Comparison of ENCODE assay signal across 9 cellular contexts in the genomic region with DNA sequence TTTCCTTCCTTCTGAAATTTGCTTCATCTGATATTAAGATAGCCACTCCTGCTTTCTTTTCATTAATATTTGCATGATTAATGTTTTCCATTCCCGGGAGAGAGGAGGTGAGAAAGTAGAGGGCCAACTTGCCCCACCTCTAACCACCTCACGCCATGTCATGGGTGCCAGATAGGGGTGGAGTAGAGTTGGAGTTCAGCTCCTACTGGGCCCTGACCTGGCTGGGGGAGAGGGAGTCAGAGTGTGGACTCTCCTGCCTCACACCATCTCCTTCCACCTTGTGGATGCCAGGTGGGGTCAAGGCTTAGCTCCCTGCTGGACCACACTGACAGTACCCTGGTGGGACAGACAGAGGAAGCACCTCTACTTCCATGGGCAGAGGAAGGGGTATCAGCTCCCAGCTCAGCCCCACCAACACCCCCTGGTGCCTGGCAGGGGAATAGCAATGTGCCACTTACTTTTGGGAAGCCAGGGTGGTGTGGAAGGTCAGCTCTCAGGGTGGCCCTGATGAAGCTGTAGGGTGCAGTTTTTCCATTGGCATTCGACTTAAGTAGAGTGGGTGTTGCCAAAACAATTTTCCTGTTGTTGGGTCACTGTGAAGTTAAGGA. TPM values are rescaled to one million over a fixed set of nuclear protein-coding genes. Genes with fewer than 3 reads are reported as not detected.
A peak's percentile ranks its signal among the peaks of the same experiment; 100 is the strongest.
DNase-seq lines count a peak whose midpoint lies in the region; ATAC-seq and TF ChIP-seq lines count a peak whose summit lies in the region.
"Had no signal": no experiment of that assay in that cellular context is flagged by ENCODE, and none has a peak within 500 bp of the region (broad histone marks: within the 10 kb centered on the region; RNA-seq: fewer than 3 reads in every experiment).

No MANE protein-coding gene starts in this region.

- peaks cover 5% of the 10 kb centered on the region for H3K36me3 ChIP-seq in CD8-positive, alpha-beta memory T cell (ENCODE audit: insufficient read depth, low read length)
- H3K36me3 ChIP-seq in lower lobe of right lung: peaks cover 41% of the 10 kb centered on the region

- peaks cover 26 to 46% (median 39%) of the 10 kb centered on the region in 3 donors for H3K4me1 Mint-ChIP-seq in CD8-positive, alpha-beta memory T cell
- H3K4me1 Mint-ChIP-seq in activated T-cell treated with anti-CD3 and anti-CD28 coated beads, Interleukin-2, amount 50 U/mL, for 4 hours (ENCODE audit: low read depth): peaks cover 10% of the 10 kb centered on the region

- ATAC-seq in activated T-cell treated with anti-CD3 and anti-CD28 coated beads, Interleukin-2, amount 50 U/mL, for 4 hours: peak in 1 of 2 donors; percentile 55
- ATAC-seq in lower lobe of right lung: peak in 1 of 2 donors; percentile 64
- ATAC-seq in HG03175 (IDR thresholded peaks at IDR 0.05; ENCODE audit: unreplicated experiment): no peak

- no peak overlapping the region for H3K27ac ChIP-seq in CD8-positive, alpha-beta memory T cell (ENCODE audit: low read depth, low read length)
- H3K27ac ChIP-seq in lower lobe of right lung: no peak overlapping the region
- H3K27ac ChIP-seq: epithelial cell of prostate had no signal

- POLR2A ChIA-PET in CD8-positive, alpha-beta memory T cell (lab: Charles Lee): interaction anchor here (0.5 to 1.8 kb wide), 2 partner anchors 26 to 46 kb away, joined by 3 to 6 read pairs; no protein-coding TSS in a partner anchor

- intact Hi-C loops in lower lobe of right lung (cut with DNase I): no loop called here

- peaks cover 9 to 46% (median 10%) of the 10 kb centered on the region in 3 donors for H3K36me3 Mint-ChIP-seq in CD8-positive, alpha-beta memory T cell
- H3K36me3 Mint-ChIP-seq in activated T-cell treated with anti-CD3 and anti-CD28 coated beads, Interleukin-2, amount 50 U/mL, for 4 hours (ENCODE audit: insufficient read depth): peaks cover 6% of the 10 kb centered on the region

- in situ Hi-C loops in KBM-7 (cut with MboI; ENCODE audit: low pct_unique_long_range_greater_than_20kb, low sequenced_read_pairs): no loop called here

- peaks cover 0 to 4% (median 0%) of the 10 kb centered on the region in 5 donors for H3K9me3 Mint-ChIP-seq in CD8-positive, alpha-beta memory T cell
- H3K9me3 Mint-ChIP-seq in activated T-cell treated with anti-CD3 and anti-CD28 coated beads, Interleukin-2, amount 50 U/mL, for 4 hours: peaks cover 5% of the 10 kb centered on the region

- H3K27ac Mint-ChIP-seq in CD8-positive, alpha-beta memory T cell: peak overlapping the region in 6 of 8 donors; percentile 0 to 67 (median 36)

- H3K27me3 Mint-ChIP-seq in CD8-positive, alpha-beta memory T cell: no peaks in the 10 kb centered on the region
- H3K27me3 Mint-ChIP-seq in activated T-cell treated with anti-CD3 and anti-CD28 coated beads, Interleukin-2, amount 50 U/mL, for 4 hours (ENCODE audit: low read depth): no peaks in the 10 kb centered on the region

- H3K27me3 ChIP-seq in CD8-positive, alpha-beta memory T cell (ENCODE audit: insufficient read depth, low read length, poor library complexity, severe bottlenecking): no peaks in the 10 kb centered on the region
- no peaks in the 10 kb centered on the region for H3K27me3 ChIP-seq in lower lobe of right lung (ENCODE audit: low read depth)

- no peak overlapping the region for H3K4me3 Mint-ChIP-seq in CD8-positive, alpha-beta memory T cell
- no peak overlapping the region for H3K4me3 Mint-ChIP-seq in activated T-cell treated with anti-CD3 and anti-CD28 coated beads, Interleukin-2, amount 50 U/mL, for 4 hours

- CTCF ChIA-PET in CD8-positive, alpha-beta memory T cell (lab: Charles Lee): interaction anchor here (0.6 to 4.3 kb wide), 15 partner anchors 10 to 852 kb away, joined by 3 to 14 read pairs (median 4); no protein-coding TSS in a partner anchor

- H3K4me1 ChIP-seq in CD8-positive, alpha-beta memory T cell (ENCODE audit: insufficient read depth, low read length): no peaks in the 10 kb centered on the region
- H3K4me1 ChIP-seq in lower lobe of right lung: peaks cover 8% of the 10 kb centered on the region

- H3K9me3 ChIP-seq in CD8-positive, alpha-beta memory T cell (ENCODE audit: low read length): no peaks in the 10 kb centered on the region
- peaks cover 5% of the 10 kb centered on the region for H3K9me3 ChIP-seq in lower lobe of right lung

- peak; percentile 55 for TF ChIP-seq CTCF in lower lobe of right lung (IDR thresholded peaks at IDR 0.05)

- H3K4me3 ChIP-seq in CD8-positive, alpha-beta memory T cell (ENCODE audit: low read length): no peak overlapping the region
- no peak overlapping the region for H3K4me3 ChIP-seq in lower lobe of right lung

- DNase-seq in CD8-positive, alpha-beta memory T cell: peak in 4 of 5 donors; percentile 37 to 68 (median 42)
- DNase-seq in KBM-7 (peak; percentile 41), lower lobe of right lung (no peak), NCI-H1092 treated with DMSO at 0.1 percent for 48 hours (lab: John Stamatoyannopoulos, UW) (no peak), NCI-H1694 (lab: John Stamatoyannopoulos, UW) (no peak), NCI-H2081 treated with DMSO at 0.1 percent for 48 hours (lab: John Stamatoyannopoulos, UW) (no peak)
- DNase-seq in activated T-cell treated with anti-CD3 and anti-CD28 coated beads, Interleukin-2, amount 50 U/mL, for 4 hours: peak; percentile 23

RNA-seq across cellular contexts. Expression of gene CHST12, which starts 28.0 kb away (rescaled TPM):
- 1 to 10 TPM; 7.7 to 8.3 TPM for total RNA-seq in CD8-positive, alpha-beta memory T cell
- 63.0 TPM for polyA plus RNA-seq in CD8-positive, alpha-beta memory T cell
- total RNA-seq in activated T-cell treated with anti-CD3 and anti-CD28 coated beads, Interleukin-2, amount 50 U/mL, for 4 hours: 1 to 10 TPM; 4.9 to 6.5 (median 5.9) TPM
- total RNA-seq in lower lobe of right lung: 29.2 TPM

RNA-seq across cellular contexts. Expression of gene GRIFIN, which starts 44.8 kb away (rescaled TPM):
- not detected for total RNA-seq in CD8-positive, alpha-beta memory T cell
- polyA plus RNA-seq in CD8-positive, alpha-beta memory T cell: not detected
- not detected for total RNA-seq in activated T-cell treated with anti-CD3 and anti-CD28 coated beads, Interleukin-2, amount 50 U/mL, for 4 hours
- not detected for total RNA-seq in lower lobe of right lung

Comparison
In these comparisons a context has a peak if more than half of its experiments do, and no peak if none do; other contexts are left out.
1. DNase-seq: peak in CD8-positive, alpha-beta memory T cell (4 of 5), KBM-7 (single experiment) and activated T-cell treated with anti-CD3 and anti-CD28 coated beads, Interleukin-2, amount 50 U/mL, for 4 hours (single experiment); none in lower lobe of right lung (single experiment), NCI-H1092 treated with DMSO at 0.1 percent for 48 hours (single experiment), NCI-H1694 (single experiment) and NCI-H2081 treated with DMSO at 0.1 percent for 48 hours (single experiment).